ENCODE assay signal across 10 cellular contexts in the genomic region with DNA sequence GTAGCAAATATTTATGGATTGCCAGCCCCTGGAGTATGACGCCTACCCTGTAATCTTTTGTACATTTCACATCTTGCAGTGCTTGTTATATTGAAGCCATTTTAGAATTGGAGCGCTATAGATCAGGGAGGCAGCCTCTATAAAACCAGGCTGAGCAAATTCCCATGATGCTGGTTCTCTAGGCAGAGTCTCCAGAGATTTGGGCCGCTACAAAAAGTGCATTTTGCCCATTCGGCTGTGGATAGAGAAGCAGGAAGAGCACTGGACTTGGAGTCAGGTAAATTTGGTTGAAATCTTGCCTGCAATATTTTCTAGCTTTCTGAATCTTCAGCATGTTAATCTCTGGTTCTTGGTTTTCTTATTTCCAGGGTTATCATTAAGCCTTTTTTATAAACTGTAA. TPM values are rescaled to one million over a fixed set of nuclear protein-coding genes. Genes with fewer than 3 reads are reported as not detected.
DNase-seq lines count a peak whose midpoint lies in the region; ATAC-seq and TF ChIP-seq lines count a peak whose summit lies in the region.
"Had no signal": no experiment of that assay in that cellular context is flagged by ENCODE, and none has a peak within 500 bp of the region (broad histone marks: within the 10 kb centered on the region; RNA-seq: fewer than 3 reads in every experiment).

No MANE protein-coding gene starts in this region.

- DNase-seq in GM23248 (no peak), SJCRH30 (no peak), esophagus muscularis mucosa (ENCODE audit: extremely low spot score) (no peak), gastrocnemius medialis (no peak), HT-29 (ENCODE audit: low spot score) (no peak), COR-L47 (lab: John Stamatoyannopoulos, UW) (no peak), RWPE1 (ENCODE audit: low spot score) (no peak)
- DNase-seq: activated CD4-positive, alpha-beta T cell treated with anti-CD3 and anti-CD28 coated beads, Interleukin-2, amount 50 U/mL, for 1 hour; MV-4-11 had no signal

- TF ChIP-seq CTCF in esophagus muscularis mucosa (IDR thresholded peaks at IDR 0.05) (no peak), gastrocnemius medialis (IDR thresholded peaks at IDR 0.05 in 4 of 5, conservative IDR thresholded peaks at IDR 0.05 in 1 of 5) (no peak), RWPE1 (conservative IDR thresholded peaks at IDR 0.05; ENCODE audit: low read depth) (no peak)

- peaks cover 19% of the 10 kb centered on the region for H3F3A ChIP-seq in GM23248 (ENCODE audit: insufficient read depth)

- H3K9me2 ChIP-seq in GM23248 (ENCODE audit: insufficient read depth), result no peaks in the 10 kb centered on the region

- ATAC-seq in gastrocnemius medialis (no peak), HG03097 (IDR thresholded peaks at IDR 0.05; ENCODE audit: low FRiP score, unreplicated experiment) (no peak)

- no peak overlapping the region for H3K27ac ChIP-seq in GM23248
- H3K27ac ChIP-seq in SJCRH30, result no peak overlapping the region
- H3K27ac ChIP-seq in esophagus muscularis mucosa (replicated peaks in 1 of 4), result no peak overlapping the region
- H3K27ac ChIP-seq in gastrocnemius medialis, result no peak overlapping the region
- no peak overlapping the region for H3K27ac ChIP-seq in RWPE1

- H3K27me3 ChIP-seq in GM23248 (replicated peaks; ENCODE audit: insufficient read depth) (no peaks in the 10 kb centered on the region), SJCRH30 (no peaks in the 10 kb centered on the region), esophagus muscularis mucosa (no peaks in the 10 kb centered on the region), gastrocnemius medialis (no peaks in the 10 kb centered on the region)

- peak overlapping the region; percentile 97 for H3K4me2 ChIP-seq in GM23248 (ENCODE audit: unreplicated experiment)

- H3K79me2 ChIP-seq in GM23248 (ENCODE audit: insufficient read depth), result peaks cover 77% of the 10 kb centered on the region

- POLR2A ChIA-PET in RWPE1 (lab: Yijun Ruan, JAX; ENCODE audit: low non-redundant PET), result no interaction called here

- WGBS in GM23248 (ENCODE audit: low coverage in 1 of 2, low lambda C conversion rate in 2 of 2, missing lambda C conversion rate in 2 of 2), 2 experiments, result 62 to 70% methylated on average over 4 of the region's 4 CpGs
- 53% methylated on average over 4 of the region's 4 CpGs for WGBS in esophagus muscularis mucosa

- no peak overlapping the region for H2AFZ ChIP-seq in GM23248

- in situ Hi-C loops in GM23248 (cut with MboI) (no loop called here), gastrocnemius medialis (cut with MboI; ENCODE audit: low sequenced_read_pairs in 4 of 4) (no loop called here)

- H3K9me3 ChIP-seq in GM23248 (ENCODE audit: low read depth) (no peaks in the 10 kb centered on the region), SJCRH30 (replicated peaks) (no peaks in the 10 kb centered on the region), esophagus muscularis mucosa (no peaks in the 10 kb centered on the region), gastrocnemius medialis (no peaks in the 10 kb centered on the region)

- H3K4me1 ChIP-seq in GM23248 (ENCODE audit: insufficient read depth), result peaks cover 35% of the 10 kb centered on the region
- H3K4me1 ChIP-seq in SJCRH30, result peaks cover 9% of the 10 kb centered on the region
- H3K4me1 ChIP-seq in esophagus muscularis mucosa, result peaks cover 59 to 69% (median 67%) of the 10 kb centered on the region in 4 donors
- peaks cover 29 to 39% of the 10 kb centered on the region in 2 donors for H3K4me1 ChIP-seq in gastrocnemius medialis

- TF ChIP-seq EP300 in esophagus muscularis mucosa (IDR thresholded peaks at IDR 0.05), result no peak

- CTCF ChIA-PET in RWPE1 (lab: Yijun Ruan, JAX), result interaction anchor here (0.6 to 1.4 kb wide), 5 partner anchors 9 to 943 kb away, joined by 3 to 5 read pairs (median 3); no protein-coding TSS in a partner anchor

- H3K36me3 ChIP-seq in GM23248 (ENCODE audit: low read depth), result peaks cover 16% of the 10 kb centered on the region
- peaks cover 35% of the 10 kb centered on the region for H3K36me3 ChIP-seq in SJCRH30
- H3K36me3 ChIP-seq in esophagus muscularis mucosa, result peaks cover 0 to 6% (median 0%) of the 10 kb centered on the region in 4 donors
- H3K36me3 ChIP-seq in gastrocnemius medialis, result no peaks in the 10 kb centered on the region

- TF ChIP-seq POLR2A in esophagus muscularis mucosa (IDR thresholded peaks at IDR 0.05; ENCODE audit: low read depth), result no peak
- TF ChIP-seq POLR2A in gastrocnemius medialis (IDR thresholded peaks at IDR 0.05), result no peak

- intact Hi-C loops in esophagus muscularis mucosa (cut with DNase I), result loop anchor here (5.0 to 10.0 kb wide), 2 partner anchors 80 to 673 kb away; a partner anchor contains a TSS
- intact Hi-C loops in gastrocnemius medialis (cut with DNase I; ENCODE audit: low total_unique reads), result loop anchor here (10.0 kb wide), 1 partner anchor 673 kb away; a partner anchor contains a TSS

- H3K4me3 ChIP-seq in GM23248, result peak overlapping the region; percentile 94
- peak overlapping the region; percentile 99; the same call in 1 of the 2 replicates for H3K4me3 ChIP-seq in SJCRH30
- peak overlapping the region; percentile 83 to 98 (median 90) for H3K4me3 ChIP-seq in esophagus muscularis mucosa
- peak overlapping the region in 3 of 4 donors; percentile 74 to 80 (median 79) for H3K4me3 ChIP-seq in gastrocnemius medialis

- peak overlapping the region; percentile 96 for H3K9ac ChIP-seq in GM23248

- peaks cover 46% of the 10 kb centered on the region for H4K20me1 ChIP-seq in GM23248 (ENCODE audit: insufficient read depth)

RNA-seq across cellular contexts. Expression of a gene that starts 2.0 kb away (rescaled TPM):
- total RNA-seq in GM23248 (2014; rRNA removed; shearing (Covaris generic)), result 95.0 and 116 TPM in 2 replicates
- polyA plus RNA-seq in GM23248 (2016; fragmentation: Nextera tagmentation; extraction: Ambion mirVana), result 425 and 445 TPM in 2 replicates
- total RNA-seq in SJCRH30 (2014; rRNA removed; shearing (Covaris generic)), result 144 and 151 TPM in 2 replicates
- total RNA-seq in esophagus muscularis mucosa, result 100 to 1,000 TPM; 121 to 140 (median 130) TPM
- total RNA-seq in gastrocnemius medialis, result 10 to 100 TPM; 73.2 to 77.9 (median 75.2) TPM
- total RNA-seq in HT-29 (2014; rRNA removed; shearing (Covaris generic)), result 71.4 and 77.9 TPM in 2 replicates

RNA-seq across cellular contexts. Expression of a gene that starts 22.4 kb away (rescaled TPM):
- 5.9 and 33.5 TPM in 2 replicates for total RNA-seq in GM23248 (2014; rRNA removed; shearing (Covaris generic))
- 7.8 and 10.4 TPM in 2 replicates for polyA plus RNA-seq in GM23248 (2016; fragmentation: Nextera tagmentation; extraction: Ambion mirVana)
- total RNA-seq in SJCRH30 (2014; rRNA removed; shearing (Covaris generic)), result 9.3 and 15.9 TPM in 2 replicates
- total RNA-seq in esophagus muscularis mucosa (1 to 10 TPM; 2.0 to 5.9 (median 2.9) TPM), gastrocnemius medialis (1 to 10 TPM in 1 of 4 donors, under 1 TPM in 3; 0.22 to 3.8 (median 0.54) TPM)
- total RNA-seq in HT-29 (2014; rRNA removed; shearing (Covaris generic)), result 53.4 and 54.6 TPM in 2 replicates
